1 cellular context compared by ENCODE assay signal in genomic region chr7:5822742-5823503, GRCh38.
TF ChIP-seq lines count a peak whose summit lies in the region.

No MANE protein-coding gene starts in this region.

TF ChIP-seq in HepG2, 621 proteins besides CTCF, POLR2A, EP300 and RAD21 (continued from another document and continues in another):
- TF ChIP-seq SP2 (CRISPR knock-in tag; IDR thresholded peaks at IDR 0.05) (peak; percentile 41; the same call in 1 of the 2 replicates), RORA (CRISPR knock-in tag; IDR thresholded peaks at IDR 0.05) (no peak), JDP2 (CRISPR knock-in tag; IDR thresholded peaks at IDR 0.05; ENCODE audit: borderline replicate concordance) (no peak), SIX4 (CRISPR knock-in tag; IDR thresholded peaks at IDR 0.05) (no peak), ZNF350 (CRISPR knock-in tag; IDR thresholded peaks at IDR 0.05; ENCODE audit: borderline replicate concordance, low read depth) (peak; percentile 32; the same call in 1 of the 2 replicates), ZNF530 (CRISPR knock-in tag; IDR thresholded peaks at IDR 0.05; ENCODE audit: low read depth) (no peak), ZNF33B (CRISPR knock-in tag; IDR thresholded peaks at IDR 0.05) (no peak), POLR2AphosphoS5 (IDR thresholded peaks at IDR 0.05; ENCODE audit: low read depth, low read length) (peak; percentile 73), PBX2 (CRISPR knock-in tag; IDR thresholded peaks at IDR 0.05) (no peak), YY1 (IDR thresholded peaks at IDR 0.05; ENCODE audit: insufficient read depth, insufficient replicate concordance, low read depth, low read length) (peak; percentile 89), KLF12 (CRISPR knock-in tag; IDR thresholded peaks at IDR 0.05; ENCODE audit: borderline replicate concordance) (peak; percentile 28; the same call in 1 of the 2 replicates), ZNF75D (CRISPR knock-in tag; IDR thresholded peaks at IDR 0.05; ENCODE audit: borderline replicate concordance) (no peak), U2AF1 (optimal IDR thresholded peaks at IDR 0.05; ENCODE audit: low read depth, low read length) (no peak), HNRNPUL1 (IDR thresholded peaks at IDR 0.05; ENCODE audit: low read depth, low read length) (no peak), ZBTB34 (CRISPR knock-in tag; IDR thresholded peaks at IDR 0.05) (no peak), ZNF792 (CRISPR knock-in tag; IDR thresholded peaks at IDR 0.05) (no peak), HES4 (CRISPR knock-in tag; IDR thresholded peaks at IDR 0.05; ENCODE audit: borderline replicate concordance) (peak; percentile 48; the same call in 1 of the 2 replicates), ZBTB7A (CRISPR knock-in tag; IDR thresholded peaks at IDR 0.05) (no peak), HIVEP1 (CRISPR knock-in tag; IDR thresholded peaks at IDR 0.05) (peak; percentile 44; the same call in 1 of the 2 replicates), ZKSCAN5 (CRISPR knock-in tag; IDR thresholded peaks at IDR 0.05) (no peak), ISL2 (CRISPR knock-in tag; IDR thresholded peaks at IDR 0.05) (no peak), ZBTB38 (CRISPR knock-in tag; IDR thresholded peaks at IDR 0.05) (no peak), PBX3 (CRISPR knock-in tag; IDR thresholded peaks at IDR 0.05; ENCODE audit: borderline replicate concordance) (no peak), ELF3 (CRISPR knock-in tag; IDR thresholded peaks at IDR 0.05) (peak; percentile 50; the same call in 1 of the 2 replicates), DR1 (CRISPR knock-in tag; IDR thresholded peaks at IDR 0.05) (0 out of 2 replicates have a peak, but pooled peaks have one; percentile 40), ZFP37 (CRISPR knock-in tag; IDR thresholded peaks at IDR 0.05; ENCODE audit: borderline replicate concordance) (no peak), RARG (CRISPR knock-in tag; IDR thresholded peaks at IDR 0.05; ENCODE audit: low read depth) (no peak), ZNF326 (CRISPR knock-in tag; IDR thresholded peaks at IDR 0.05; ENCODE audit: borderline replicate concordance) (no peak), MED8 (CRISPR knock-in tag; IDR thresholded peaks at IDR 0.05; ENCODE audit: insufficient replicate concordance) (no peak), CCDC6 (CRISPR knock-in tag; IDR thresholded peaks at IDR 0.05) (no peak), ZNF616 (CRISPR knock-in tag; IDR thresholded peaks at IDR 0.05; ENCODE audit: low read depth) (no peak), MAFF (IDR thresholded peaks at IDR 0.05; ENCODE audit: low read depth, low read length) (no peak), HNRNPH1 (optimal IDR thresholded peaks at IDR 0.05; ENCODE audit: low read depth, low read length) (no peak), KLF6 (CRISPR knock-in tag; IDR thresholded peaks at IDR 0.05) (peak; percentile 70; the same call in 1 of the 2 replicates), SNRNP70 (IDR thresholded peaks at IDR 0.05; ENCODE audit: low read depth, low read length) (no peak), ZNF451 (CRISPR knock-in tag; IDR thresholded peaks at IDR 0.05) (no peak), NFE2 (CRISPR knock-in tag; IDR thresholded peaks at IDR 0.05) (no peak), SMC3 (IDR thresholded peaks at IDR 0.05; ENCODE audit: low read length) (no peak), CAMTA2 (CRISPR knock-in tag; IDR thresholded peaks at IDR 0.05; ENCODE audit: borderline replicate concordance) (no peak), CBX1 (IDR thresholded peaks at IDR 0.05; ENCODE audit: low read depth) (no peak), HNRNPL (IDR thresholded peaks at IDR 0.05; ENCODE audit: low read depth, low read length) (0 out of 2 replicates have a peak, but pooled peaks have one; percentile 15), CENPX (CRISPR knock-in tag; IDR thresholded peaks at IDR 0.05) (no peak), ZSCAN30 (CRISPR knock-in tag; IDR thresholded peaks at IDR 0.05) (no peak), TBX3 (IDR thresholded peaks at IDR 0.05; ENCODE audit: borderline replicate concordance) (no peak), ZNF24 (IDR thresholded peaks at IDR 0.05) (no peak), RAD51 (IDR thresholded peaks at IDR 0.05; ENCODE audit: borderline replicate concordance) (peak; percentile 90), TCF12 (IDR thresholded peaks at IDR 0.05) (no peak), TCF12 (CRISPR knock-in tag; IDR thresholded peaks at IDR 0.05) (no peak), ATF6 (CRISPR knock-in tag; conservative IDR thresholded peaks at IDR 0.05) (no peak), NRL (CRISPR knock-in tag; IDR thresholded peaks at IDR 0.05; ENCODE audit: borderline replicate concordance) (peak; percentile 75; the same call in 1 of the 2 replicates), ZNF629 (CRISPR knock-in tag; conservative IDR thresholded peaks at IDR 0.05) (no peak; the same call in 1 of the 2 replicates), ZBTB14 (CRISPR knock-in tag; IDR thresholded peaks at IDR 0.05) (no peak), ZSCAN29 (CRISPR knock-in tag; conservative IDR thresholded peaks at IDR 0.05) (no peak)
- TF ChIP-seq, protein P1, sequence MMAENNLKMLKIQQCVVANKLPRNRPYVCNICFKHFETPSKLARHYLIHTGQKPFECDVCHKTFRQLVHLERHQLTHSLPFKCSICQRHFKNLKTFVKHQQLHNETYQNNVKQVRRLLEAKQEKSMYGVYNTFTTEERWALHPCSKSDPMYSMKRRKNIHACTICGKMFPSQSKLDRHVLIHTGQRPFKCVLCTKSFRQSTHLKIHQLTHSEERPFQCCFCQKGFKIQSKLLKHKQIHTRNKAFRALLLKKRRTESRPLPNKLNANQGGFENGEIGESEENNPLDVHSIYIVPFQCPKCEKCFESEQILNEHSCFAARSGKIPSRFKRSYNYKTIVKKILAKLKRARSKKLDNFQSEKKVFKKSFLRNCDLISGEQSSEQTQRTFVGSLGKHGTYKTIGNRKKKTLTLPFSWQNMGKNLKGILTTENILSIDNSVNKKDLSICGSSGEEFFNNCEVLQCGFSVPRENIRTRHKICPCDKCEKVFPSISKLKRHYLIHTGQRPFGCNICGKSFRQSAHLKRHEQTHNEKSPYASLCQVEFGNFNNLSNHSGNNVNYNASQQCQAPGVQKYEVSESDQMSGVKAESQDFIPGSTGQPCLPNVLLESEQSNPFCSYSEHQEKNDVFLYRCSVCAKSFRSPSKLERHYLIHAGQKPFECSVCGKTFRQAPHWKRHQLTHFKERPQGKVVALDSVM (CRISPR knock-in tag; IDR thresholded peaks at IDR 0.05): no peak
- TF ChIP-seq, protein P2, sequence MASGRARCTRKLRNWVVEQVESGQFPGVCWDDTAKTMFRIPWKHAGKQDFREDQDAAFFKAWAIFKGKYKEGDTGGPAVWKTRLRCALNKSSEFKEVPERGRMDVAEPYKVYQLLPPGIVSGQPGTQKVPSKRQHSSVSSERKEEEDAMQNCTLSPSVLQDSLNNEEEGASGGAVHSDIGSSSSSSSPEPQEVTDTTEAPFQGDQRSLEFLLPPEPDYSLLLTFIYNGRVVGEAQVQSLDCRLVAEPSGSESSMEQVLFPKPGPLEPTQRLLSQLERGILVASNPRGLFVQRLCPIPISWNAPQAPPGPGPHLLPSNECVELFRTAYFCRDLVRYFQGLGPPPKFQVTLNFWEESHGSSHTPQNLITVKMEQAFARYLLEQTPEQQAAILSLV (CRISPR knock-in tag; IDR thresholded peaks at IDR 0.05; ENCODE audit: borderline replicate concordance): no peak
- TF ChIP-seq, protein P3, sequence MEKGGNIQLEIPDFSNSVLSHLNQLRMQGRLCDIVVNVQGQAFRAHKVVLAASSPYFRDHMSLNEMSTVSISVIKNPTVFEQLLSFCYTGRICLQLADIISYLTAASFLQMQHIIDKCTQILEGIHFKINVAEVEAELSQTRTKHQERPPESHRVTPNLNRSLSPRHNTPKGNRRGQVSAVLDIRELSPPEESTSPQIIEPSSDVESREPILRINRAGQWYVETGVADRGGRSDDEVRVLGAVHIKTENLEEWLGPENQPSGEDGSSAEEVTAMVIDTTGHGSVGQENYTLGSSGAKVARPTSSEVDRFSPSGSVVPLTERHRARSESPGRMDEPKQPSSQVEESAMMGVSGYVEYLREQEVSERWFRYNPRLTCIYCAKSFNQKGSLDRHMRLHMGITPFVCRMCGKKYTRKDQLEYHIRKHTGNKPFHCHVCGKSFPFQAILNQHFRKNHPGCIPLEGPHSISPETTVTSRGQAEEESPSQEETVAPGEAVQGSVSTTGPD (CRISPR knock-in tag; IDR thresholded peaks at IDR 0.05): no peak
- TF ChIP-seq, protein P4, sequence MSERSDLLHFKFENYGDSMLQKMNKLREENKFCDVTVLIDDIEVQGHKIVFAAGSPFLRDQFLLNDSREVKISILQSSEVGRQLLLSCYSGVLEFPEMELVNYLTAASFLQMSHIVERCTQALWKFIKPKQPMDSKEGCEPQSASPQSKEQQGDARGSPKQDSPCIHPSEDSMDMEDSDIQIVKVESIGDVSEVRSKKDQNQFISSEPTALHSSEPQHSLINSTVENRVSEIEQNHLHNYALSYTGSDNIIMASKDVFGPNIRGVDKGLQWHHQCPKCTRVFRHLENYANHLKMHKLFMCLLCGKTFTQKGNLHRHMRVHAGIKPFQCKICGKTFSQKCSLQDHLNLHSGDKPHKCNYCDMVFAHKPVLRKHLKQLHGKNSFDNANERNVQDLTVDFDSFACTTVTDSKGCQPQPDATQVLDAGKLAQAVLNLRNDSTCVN (CRISPR knock-in tag; IDR thresholded peaks at IDR 0.05; ENCODE audit: borderline replicate concordance): no peak
